ENCODE assay signal across 3 cellular contexts in the genomic region with DNA sequence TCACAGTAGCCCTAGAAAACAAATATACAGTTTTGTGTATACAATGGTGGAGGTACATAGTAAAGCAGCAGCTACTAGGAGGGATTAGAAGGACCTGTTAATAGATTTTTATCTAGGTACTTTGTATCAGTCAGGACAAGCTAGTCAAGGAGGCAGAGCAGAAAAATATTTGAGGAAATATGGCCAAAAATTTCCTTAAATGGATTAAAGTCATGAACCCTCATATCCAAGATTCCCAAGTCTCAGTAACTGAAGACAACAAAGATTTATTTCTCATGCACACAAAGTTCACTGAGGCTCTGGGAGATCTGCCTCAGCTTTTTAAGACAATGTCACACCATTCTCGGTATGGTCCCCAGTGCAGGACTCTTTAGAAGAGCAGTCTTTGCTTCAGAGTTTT.
"Had no signal": no experiment of that assay in that cellular context is flagged by ENCODE, and none has a peak within 500 bp of the region (broad histone marks: within the 10 kb centered on the region; RNA-seq: fewer than 3 reads in every experiment).

No MANE protein-coding gene starts in this region.

- H3K4me3 ChIP-seq: GM12878 had no signal

- ATAC-seq: GM12878 had no signal

- DNase-seq: GDM1, GF-D8 had no signal
